8 cellular contexts compared by ENCODE assay signal in the genomic region with DNA sequence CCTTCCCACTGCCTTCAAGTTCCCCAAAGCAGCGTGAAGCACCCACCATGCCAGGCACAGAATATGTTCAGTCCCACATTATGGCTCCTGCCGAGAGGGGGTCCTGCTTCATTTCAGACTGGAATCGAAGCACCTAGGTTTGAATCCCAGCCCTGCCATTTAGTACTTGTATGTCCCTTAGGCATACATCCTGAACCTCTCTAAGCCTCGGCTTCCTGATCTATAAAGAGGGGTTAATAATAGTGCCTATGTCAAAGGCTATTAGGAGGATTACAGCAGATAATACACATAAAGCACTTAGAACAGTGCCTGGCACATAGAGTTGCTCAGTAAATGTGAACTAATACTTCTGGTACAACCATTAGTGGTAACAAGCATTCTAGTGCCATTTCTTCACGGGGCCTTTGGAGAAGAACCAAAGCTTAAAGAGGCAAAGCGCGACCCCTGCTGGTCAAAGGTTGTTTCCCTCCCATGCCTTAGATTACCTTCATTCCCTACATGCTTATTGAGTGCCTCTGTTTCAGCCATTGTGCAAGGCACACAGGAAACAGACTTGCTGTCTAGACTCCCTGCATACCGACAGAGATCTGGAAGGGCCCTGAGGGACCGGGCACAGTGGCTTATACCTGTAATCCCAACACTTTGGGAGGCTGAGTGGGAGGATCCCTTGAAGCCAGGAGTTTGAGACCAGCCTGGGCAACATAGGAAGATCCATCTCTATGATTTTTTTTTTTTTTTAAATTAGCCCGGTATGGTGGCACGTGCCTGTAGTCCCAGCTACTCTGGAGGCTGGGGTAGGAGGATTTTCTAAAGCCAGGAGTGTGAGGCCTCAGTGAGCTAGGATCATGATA.
DNase-seq lines count a peak whose midpoint lies in the region; ATAC-seq and TF ChIP-seq lines count a peak whose summit lies in the region.

No MANE protein-coding gene starts in this region.

- peaks cover 2% of the 10 kb centered on the region; the same call in 1 of the 2 replicates for H3K36me3 ChIP-seq in Caco-2 (ENCODE audit: control insufficient read depth, insufficient read depth, low read length)
- H3K36me3 ChIP-seq in Panc1 (ENCODE audit: control insufficient read depth, insufficient read depth, low read length): no peaks in the 10 kb centered on the region
- no peaks in the 10 kb centered on the region for H3K36me3 ChIP-seq in fibroblast of lung (ENCODE audit: control insufficient read depth, insufficient read depth, low read length)

- peak; percentile 85 to 89 for DNase-seq in Caco-2
- DNase-seq in Jurkat, Clone E6-1 (ENCODE audit: low read depth, low spot score): peak; percentile 85
- peak; percentile 77 for DNase-seq in Panc1 (ENCODE audit: low read depth, low spot score)
- DNase-seq in activated T-cell treated with anti-CD3 and anti-CD28 coated beads for 48 hours (ENCODE audit: low read depth): peak; percentile 69
- DNase-seq in fibroblast of lung (ENCODE audit: low read depth in 2 of 2): peak; percentile 84 to 93
- DNase-seq in stimulated activated naive CD4-positive, alpha-beta T cell (lab: John Stamatoyannopoulos, UW): peak; percentile 48 to 83 (median 66)

- H3K27ac ChIP-seq in Panc1 (ENCODE audit: low read length) (no peak overlapping the region), fibroblast of lung (ENCODE audit: insufficient read depth, low read length) (no peak overlapping the region)

- H3K4me2 ChIP-seq in fibroblast of lung (ENCODE audit: extremely low read depth, insufficient read depth, low read length): no peak overlapping the region

- CTCF ChIA-PET in Caco-2 (lab: Charles Lee) (interaction anchor here (0.7 to 2.3 kb wide), 12 partner anchors 8 to 194 kb away, joined by 3 to 8 read pairs (median 4); partner anchors contain the start of gene SLC26A2), Panc1 (lab: Charles Lee) (interaction anchor here (0.6 to 2.3 kb wide), 6 partner anchors 14 to 191 kb away, joined by 3 to 19 read pairs (median 5); no protein-coding TSS in a partner anchor)

- H3K4me1 Mint-ChIP-seq in Caco-2 (ENCODE audit: low read depth, unreplicated experiment) (no peaks in the 10 kb centered on the region), nephron (peaks cover 30% of the 10 kb centered on the region)

- no peak overlapping the region for H2AFZ ChIP-seq in fibroblast of lung (ENCODE audit: low read length)

- POLR2A ChIA-PET in Caco-2 (lab: Charles Lee) (interaction anchor here (0.9 kb wide), 1 partner anchor 172 kb away, joined by 3 read pairs; the partner anchor contains the start of genes HMGXB3 and TIGD6), Panc1 (lab: Charles Lee) (interaction anchor here (0.6 kb wide), 1 partner anchor 161 kb away, joined by 3 read pairs; no protein-coding TSS in a partner anchor)

- no peak overlapping the region for H3K9ac ChIP-seq in fibroblast of lung (ENCODE audit: insufficient read depth, low read length)

- no peak overlapping the region for H3K4me3 Mint-ChIP-seq in Caco-2 (ENCODE audit: unreplicated experiment)
- no peak overlapping the region for H3K4me3 Mint-ChIP-seq in nephron

- H3K27me3 Mint-ChIP-seq in Caco-2 (ENCODE audit: insufficient read depth, unreplicated experiment) (no peaks in the 10 kb centered on the region), nephron (ENCODE audit: low read depth) (no peaks in the 10 kb centered on the region)

- peaks cover 6% of the 10 kb centered on the region for H3K36me3 Mint-ChIP-seq in Caco-2 (ENCODE audit: insufficient read depth, unreplicated experiment)
- no peaks in the 10 kb centered on the region for H3K36me3 Mint-ChIP-seq in nephron (ENCODE audit: low read depth)

- no TSS peak for BruUV-seq in Caco-2 (replicated peaks; lab: Mats Ljungman, UMichigan)
- BruUV-seq in Panc1 (replicated peaks; lab: Mats Ljungman, UMichigan): no TSS peak

- H3K4me1 ChIP-seq in Caco-2: no peaks in the 10 kb centered on the region
- no peaks in the 10 kb centered on the region for H3K4me1 ChIP-seq in Panc1 (ENCODE audit: control insufficient read depth, insufficient read depth, low read length)
- H3K4me1 ChIP-seq in fibroblast of lung (ENCODE audit: control insufficient read depth, extremely low read depth, insufficient read depth, low read length): peaks cover 2% of the 10 kb centered on the region

- ATAC-seq in GM21381 (IDR thresholded peaks at IDR 0.05; ENCODE audit: unreplicated experiment): peak; percentile 52
- ATAC-seq in Panc1: peak; percentile 90

- in situ Hi-C loops in Panc1 (cut with HindIII; ENCODE audit: low pct_unique_long_range_greater_than_20kb, low sequenced_read_pairs): loop anchor here (5.0 kb wide), 1 partner anchor 101 kb away; no protein-coding TSS in a partner anchor

- H3K4me3 ChIP-seq in Caco-2 (ENCODE audit: low read depth, low read length) (no peak overlapping the region), Panc1 (ENCODE audit: low read depth in 2 of 2, low read length in 2 of 2) (no peak overlapping the region), fibroblast of lung (replicated peaks in 1 of 4; ENCODE audit: control extremely low read depth in 1 of 4, insufficient read depth in 1 of 4, low read depth in 3 of 4, low read length in 4 of 4) (no peak overlapping the region)
- H3K4me3 ChIP-seq in Jurkat, Clone E6-1 (ENCODE audit: low read length): no peak overlapping the region

- H3K9me3 Mint-ChIP-seq in Caco-2 (ENCODE audit: unreplicated experiment): no peaks in the 10 kb centered on the region
- no peaks in the 10 kb centered on the region for H3K9me3 Mint-ChIP-seq in nephron

- H3K27me3 ChIP-seq in Caco-2 (replicated peaks; ENCODE audit: control insufficient read depth, insufficient read depth, low read length) (no peaks in the 10 kb centered on the region), Panc1 (ENCODE audit: control insufficient read depth, insufficient read depth, low read length) (no peaks in the 10 kb centered on the region), fibroblast of lung (ENCODE audit: control insufficient read depth, insufficient read depth, low read length) (no peaks in the 10 kb centered on the region)

- H3K27ac Mint-ChIP-seq in Caco-2 (ENCODE audit: unreplicated experiment) (no peak overlapping the region), nephron (peak overlapping the region in 1 of 3 experiments; percentile 1)

- H3K79me2 ChIP-seq in fibroblast of lung (ENCODE audit: control insufficient read depth, insufficient read depth, low read length): no peaks in the 10 kb centered on the region

- H4K20me1 ChIP-seq in fibroblast of lung (ENCODE audit: control insufficient read depth, extremely low read depth, insufficient read depth, low read length): no peaks in the 10 kb centered on the region

- intact Hi-C loops in Caco-2 (cut with micrococcal nuclease; ENCODE audit: unreplicated experiment) (loop anchor here (1.0 kb wide), 4 partner anchors 97 to 191 kb away; no protein-coding TSS in a partner anchor), Panc1 (cut with micrococcal nuclease; ENCODE audit: unreplicated experiment) (loop anchor here (1.0 kb wide), 1 partner anchor 192 kb away; no protein-coding TSS in a partner anchor)

- H3K9me3 ChIP-seq in Caco-2 (no peaks in the 10 kb centered on the region), Panc1 (ENCODE audit: control insufficient read depth, insufficient read depth, low read depth, low read length) (no peaks in the 10 kb centered on the region), fibroblast of lung (ENCODE audit: control insufficient read depth, insufficient read depth, low read depth, low read length) (no peaks in the 10 kb centered on the region)

- TF ChIP-seq CTCF in Caco-2 (IDR thresholded peaks at IDR 0.05; ENCODE audit: insufficient read depth in 1 of 2, low read depth in 1 of 2, low read length in 1 of 2, severe bottlenecking in 1 of 2, unreplicated experiment in 1 of 2): peak; percentile 84 to 94
- TF ChIP-seq CTCF in Panc1 (IDR thresholded peaks at IDR 0.05): peak; percentile 88
- peak; percentile 90 to 92 for TF ChIP-seq CTCF in fibroblast of lung (conservative IDR thresholded peaks at IDR 0.05 in 1 of 2, IDR thresholded peaks at IDR 0.05 in 1 of 2; ENCODE audit: low read depth in 1 of 2, low read length in 2 of 2)
- TF ChIP-seq CTCF in nephron (IDR thresholded peaks at IDR 0.05; ENCODE audit: unreplicated experiment in 3 of 3): peak; percentile 85 to 90 (median 88)
